ENCODE assay signal across 13 cellular contexts in genomic region chr14:58739674-58740073, GRCh38.
DNase-seq lines count a peak whose midpoint lies in the region; ATAC-seq and TF ChIP-seq lines count a peak whose summit lies in the region.
"Had no signal": no experiment of that assay in that cellular context is flagged by ENCODE, and none has a peak within 500 bp of the region (broad histone marks: within the 10 kb centered on the region; RNA-seq: fewer than 3 reads in every experiment).

No MANE protein-coding gene starts in this region.

- H2AK5ac ChIP-seq in mesenchymal stem cell (ENCODE audit: low read length, severe bottlenecking): no peak overlapping the region

- H3K4me3 ChIP-seq in mesenchymal stem cell (ENCODE audit: insufficient read depth in 1 of 2, low read depth in 1 of 2, low read length in 2 of 2) (no peak overlapping the region), sigmoid colon (no peak overlapping the region)
- H3K4me3 ChIP-seq: adrenal gland had no signal

- H3K79me1 ChIP-seq in mesenchymal stem cell (replicated peaks; ENCODE audit: low read length, poor library complexity, severe bottlenecking): no peaks in the 10 kb centered on the region

- TF ChIP-seq POLR2A in sigmoid colon (IDR thresholded peaks at IDR 0.05): no peak

- no peak overlapping the region for H3K27ac ChIP-seq in mesenchymal stem cell (ENCODE audit: low read length, poor library complexity, severe bottlenecking)
- H3K27ac ChIP-seq in sigmoid colon: no peak overlapping the region
- H3K27ac ChIP-seq: adrenal gland had no signal

- intact Hi-C loops in sigmoid colon (cut with DNase I): no loop called here

- peak overlapping the region in 1 of 2 experiments; percentile 76 for H2BK12ac ChIP-seq in mesenchymal stem cell (ENCODE audit: low read length in 2 of 2)

- DNase-seq in mesenchymal stem cell (no peak), glomerular visceral epithelial cell (ENCODE audit: extremely low spot score) (no peak), sigmoid colon (no peak)
- no peak for DNase-seq in stimulated activated CD8-positive, alpha-beta memory T cell treated with anti-CD3 and anti-CD28 coated beads, Interleukin-4, amount 100 ng/mL, for 48 hours
- DNase-seq: adrenal gland, KBM-7, left cardiac atrium, NCI-H2227 treated with DMSO at 0.1 percent for 48 hours, small intestine had no signal

- no peak overlapping the region for H4K8ac ChIP-seq in mesenchymal stem cell (ENCODE audit: low read length)

- H4K91ac ChIP-seq in mesenchymal stem cell (ENCODE audit: low read length): no peak overlapping the region

- TF ChIP-seq CTCF in sigmoid colon (IDR thresholded peaks at IDR 0.05): no peak

- no peak for TF ChIP-seq EP300 in sigmoid colon (IDR thresholded peaks at IDR 0.05)

- ATAC-seq in GM19023 (IDR thresholded peaks at IDR 0.05; ENCODE audit: unreplicated experiment) (peak; percentile 63), GM21825 (IDR thresholded peaks at IDR 0.05; ENCODE audit: unreplicated experiment) (peak; percentile 71), HG03378 (IDR thresholded peaks at IDR 0.05; ENCODE audit: unreplicated experiment) (peak; percentile 79)
- ATAC-seq: left cardiac atrium; natural killer cell treated with Interleukin-12 subunit alpha and Interleukin-12 subunit beta and Interleukin-15 and Interleukin-18, amount 100 ng/mL, for 72 hours had no signal

- peak overlapping the region; percentile 52 to 66 for H3K18ac ChIP-seq in mesenchymal stem cell (ENCODE audit: low read depth in 1 of 2, low read length in 2 of 2)

- no peak overlapping the region for H3K23ac ChIP-seq in mesenchymal stem cell (ENCODE audit: low read length in 2 of 2)

- no peak overlapping the region for H3K14ac ChIP-seq in mesenchymal stem cell (ENCODE audit: low read length in 2 of 2)

- no peak overlapping the region for H3K4me2 ChIP-seq in mesenchymal stem cell (ENCODE audit: low read length, poor library complexity, severe bottlenecking)

- no peak overlapping the region for H2BK120ac ChIP-seq in mesenchymal stem cell (ENCODE audit: low read depth, low read length)

- peak overlapping the region in 1 of 2 experiments; percentile 81 for H3K4ac ChIP-seq in mesenchymal stem cell (ENCODE audit: low read depth in 1 of 2, low read length in 2 of 2)

- H3K9me3 ChIP-seq in mesenchymal stem cell (ENCODE audit: control insufficient read depth, low read length): no peaks in the 10 kb centered on the region
- H3K9me3 ChIP-seq in sigmoid colon: no peaks in the 10 kb centered on the region
- H3K9me3 ChIP-seq: adrenal gland had no signal

- peak overlapping the region; percentile 54 for H2BK15ac ChIP-seq in mesenchymal stem cell (ENCODE audit: low read depth, poor library complexity, severe bottlenecking)

- no peak overlapping the region for H2AFZ ChIP-seq in mesenchymal stem cell (ENCODE audit: low read depth, low read length)

- H2BK5ac ChIP-seq in mesenchymal stem cell (ENCODE audit: low read depth, low read length, poor library complexity, severe bottlenecking): no peak overlapping the region

- H3K4me1 ChIP-seq in mesenchymal stem cell (ENCODE audit: control insufficient read depth, insufficient read depth, low read depth, low read length) (peaks cover 1% of the 10 kb centered on the region), sigmoid colon (peaks cover 0 to 16% (median 2%) of the 10 kb centered on the region in 4 donors)
- H3K4me1 ChIP-seq: adrenal gland had no signal

- no peak overlapping the region for H3K9ac ChIP-seq in mesenchymal stem cell (ENCODE audit: low read length)

- H3K36me3 ChIP-seq in mesenchymal stem cell (ENCODE audit: control insufficient read depth in 1 of 2, insufficient read depth in 2 of 2, low read depth in 1 of 2, low read length in 2 of 2): no peaks in the 10 kb centered on the region
- no peaks in the 10 kb centered on the region for H3K36me3 ChIP-seq in sigmoid colon
- H3K36me3 ChIP-seq: adrenal gland had no signal

- WGBS in mesenchymal stem cell: 100% methylated on average over 3 of the region's 3 CpGs
- WGBS in sigmoid colon, 2 donors: 90 to 91% methylated on average over 3 of the region's 3 CpGs

- H3K27me3 ChIP-seq in mesenchymal stem cell (ENCODE audit: control insufficient read depth in 1 of 2, insufficient read depth in 1 of 2, low read length in 2 of 2): peaks cover 0 to 14% of the 10 kb centered on the region in 2 experiments
- no peaks in the 10 kb centered on the region for H3K27me3 ChIP-seq in sigmoid colon
- H3K27me3 ChIP-seq: adrenal gland had no signal
